8 cellular contexts compared by ENCODE assay signal in the genomic region with DNA sequence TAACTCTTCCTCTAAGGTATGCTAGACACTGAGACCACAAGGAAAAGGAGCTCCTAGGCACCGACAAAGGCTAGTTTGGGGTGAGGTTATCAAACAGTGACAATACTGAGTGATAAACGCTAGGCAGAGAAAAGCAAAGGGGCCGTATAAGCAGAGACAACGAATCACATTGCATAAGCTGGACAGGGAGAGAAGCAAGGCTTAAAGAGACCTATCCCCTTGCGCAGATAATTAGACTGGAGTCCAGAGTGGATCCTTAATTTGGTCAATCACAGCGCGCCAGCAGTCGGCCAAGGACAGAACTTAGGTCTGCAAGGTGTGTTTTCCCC. TPM values are rescaled to one million over a fixed set of nuclear protein-coding genes. Genes with fewer than 3 reads are reported as not detected.
DNase-seq lines count a peak whose midpoint lies in the region; ATAC-seq, FAIRE-seq and TF ChIP-seq lines count a peak whose summit lies in the region.

No MANE protein-coding gene starts in this region.

- H3K4me1 Mint-ChIP-seq in naive B cell, result peaks cover 21 to 49% (median 39%) of the 10 kb centered on the region in 3 donors

- H3K27ac ChIP-seq in effector memory CD4-positive, alpha-beta T cell (ENCODE audit: insufficient read depth, low read length, poor library complexity, severe bottlenecking), result peak overlapping the region; percentile 98

- peak overlapping the region; percentile 99 to 100 (median 100) for H3K27ac Mint-ChIP-seq in naive B cell

- FAIRE-seq in GM12892 (lab: Jason Lieb, UNC) (peak; percentile 9), RCC 7860 (lab: Jason Lieb, UNC) (no peak)

- TF ChIP-seq POLR2A in GM12892 (IDR thresholded peaks at IDR 0.05; ENCODE audit: low read depth, low read length) (no peak), NB4 (IDR thresholded peaks at IDR 0.05; ENCODE audit: extremely low read depth, insufficient read length) (no peak)

- H3K27me3 Mint-ChIP-seq in naive B cell, result no peaks in the 10 kb centered on the region

- no peak for TF ChIP-seq CTCF in NB4 (IDR thresholded peaks at IDR 0.05; ENCODE audit: low read depth, low read length)

- no peaks in the 10 kb centered on the region for H3K9me3 ChIP-seq in effector memory CD4-positive, alpha-beta T cell (ENCODE audit: control insufficient read depth, low read length)

- peak in 1 of 2 donors; percentile 3 for ATAC-seq in naive B cell (ENCODE audit: low read depth in 2 of 2)
- no peak for ATAC-seq in HG03159 (IDR thresholded peaks at IDR 0.05; ENCODE audit: unreplicated experiment)

- H3K4me3 Mint-ChIP-seq in naive B cell, result peak overlapping the region; percentile 92 to 100 (median 99)

- peaks cover 26% of the 10 kb centered on the region for H3K36me3 ChIP-seq in effector memory CD4-positive, alpha-beta T cell (ENCODE audit: control insufficient read depth, insufficient read depth, low read length)

- no peaks in the 10 kb centered on the region for H3K9me3 Mint-ChIP-seq in naive B cell

- DNase-seq in GM12892 (ENCODE audit: insufficient read length) (no peak), NB4 (ENCODE audit: low read depth) (no peak), naive B cell (no peak), kidney glomerular epithelial cell (lab: John Stamatoyannopoulos, UW) (no peak), RCC 7860 (ENCODE audit: low spot score) (no peak), NCI-H1436 treated with DMSO at 0.1 percent for 48 hours (lab: John Stamatoyannopoulos, UW) (no peak)
- DNase-seq in effector memory CD4-positive, alpha-beta T cell, result no peak

- H3K27me3 ChIP-seq in effector memory CD4-positive, alpha-beta T cell (replicated peaks; ENCODE audit: control insufficient read depth, insufficient read depth, low read length, poor library complexity, severe bottlenecking), result no peaks in the 10 kb centered on the region

- H3K36me3 Mint-ChIP-seq in naive B cell, result peaks cover 0 to 8% of the 10 kb centered on the region in 2 donors

- H3K4me1 ChIP-seq in effector memory CD4-positive, alpha-beta T cell (ENCODE audit: control insufficient read depth, insufficient read depth, low read length, poor library complexity, severe bottlenecking), result peaks cover 16% of the 10 kb centered on the region

- peak overlapping the region; percentile 77 for H3K4me3 ChIP-seq in NB4 (ENCODE audit: low read depth, low read length)
- H3K4me3 ChIP-seq in effector memory CD4-positive, alpha-beta T cell (ENCODE audit: insufficient read depth, low read depth, low read length, poor library complexity, severe bottlenecking), result peak overlapping the region; percentile 81

RNA-seq across cellular contexts. Expression of gene SMU1, which starts 0.5 kb away (rescaled TPM):
- 19.1 TPM for polyA plus RNA-seq in GM12892 (2012; ENCODE audit: missing spikeins)
- polyA plus RNA-seq in naive B cell (ENCODE audit: low read depth in 6 of 6), result 10 to 100 TPM; 19.6 to 44.5 (median 25.8) TPM

RNA-seq across cellular contexts. Expression of gene DNAJA1, which starts 50.9 kb away (rescaled TPM):
- 152 TPM for polyA plus RNA-seq in GM12892 (2012; ENCODE audit: missing spikeins)
- 100 to 1,000 TPM in 1 of 6 donors, 10 to 100 TPM in 5; 69.9 to 104 (median 86.7) TPM for polyA plus RNA-seq in naive B cell (ENCODE audit: low read depth in 6 of 6)
